Comparison of ENCODE assay signal across 2 cellular contexts in genomic region chr19:30026933-30027332, GRCh38.
TF ChIP-seq lines count a peak whose summit lies in the region.

No MANE protein-coding gene starts in this region.

TF ChIP-seq in HEK293, 187 proteins besides CTCF, POLR2A, EP300 and RAD21:
- TF ChIP-seq, protein P1, sequence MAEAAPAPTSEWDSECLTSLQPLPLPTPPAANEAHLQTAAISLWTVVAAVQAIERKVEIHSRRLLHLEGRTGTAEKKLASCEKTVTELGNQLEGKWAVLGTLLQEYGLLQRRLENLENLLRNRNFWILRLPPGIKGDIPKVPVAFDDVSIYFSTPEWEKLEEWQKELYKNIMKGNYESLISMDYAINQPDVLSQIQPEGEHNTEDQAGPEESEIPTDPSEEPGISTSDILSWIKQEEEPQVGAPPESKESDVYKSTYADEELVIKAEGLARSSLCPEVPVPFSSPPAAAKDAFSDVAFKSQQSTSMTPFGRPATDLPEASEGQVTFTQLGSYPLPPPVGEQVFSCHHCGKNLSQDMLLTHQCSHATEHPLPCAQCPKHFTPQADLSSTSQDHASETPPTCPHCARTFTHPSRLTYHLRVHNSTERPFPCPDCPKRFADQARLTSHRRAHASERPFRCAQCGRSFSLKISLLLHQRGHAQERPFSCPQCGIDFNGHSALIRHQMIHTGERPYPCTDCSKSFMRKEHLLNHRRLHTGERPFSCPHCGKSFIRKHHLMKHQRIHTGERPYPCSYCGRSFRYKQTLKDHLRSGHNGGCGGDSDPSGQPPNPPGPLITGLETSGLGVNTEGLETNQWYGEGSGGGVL (tag by site-specific recombination; IDR thresholded peaks at IDR 0.05): no peak
- TF ChIP-seq RBAK (tag by site-specific recombination; IDR thresholded peaks at IDR 0.05) (no peak), ZNF768 (tag by site-specific recombination; IDR thresholded peaks at IDR 0.05) (no peak), ZNF121 (tag by site-specific recombination; IDR thresholded peaks at IDR 0.05) (peak; percentile 95), PRDM1 (tag by site-specific recombination; IDR thresholded peaks at IDR 0.05) (peak; percentile 55; the same call in 1 of the 2 replicates), GLIS1 (tag by site-specific recombination; IDR thresholded peaks at IDR 0.05) (no peak), ZNF596 (tag by site-specific recombination; IDR thresholded peaks at IDR 0.05) (no peak), ZNF830 (tag by site-specific recombination; IDR thresholded peaks at IDR 0.05; ENCODE audit: low read depth) (no peak)
TF ChIP-seq in HEK293: peak in this region for 2.

TF ChIP-seq in WTC11, 78 proteins besides CTCF, POLR2A, EP300 and RAD21 (continued from another document):
- TF ChIP-seq ZNF532 (CRISPR knock-in tag; IDR thresholded peaks at IDR 0.05; ENCODE audit: borderline replicate concordance): no peak
- TF ChIP-seq ZBTB43 (CRISPR knock-in tag; IDR thresholded peaks at IDR 0.05): no peak
